ENCODE assay signal across 7 cellular contexts in the genomic region with DNA sequence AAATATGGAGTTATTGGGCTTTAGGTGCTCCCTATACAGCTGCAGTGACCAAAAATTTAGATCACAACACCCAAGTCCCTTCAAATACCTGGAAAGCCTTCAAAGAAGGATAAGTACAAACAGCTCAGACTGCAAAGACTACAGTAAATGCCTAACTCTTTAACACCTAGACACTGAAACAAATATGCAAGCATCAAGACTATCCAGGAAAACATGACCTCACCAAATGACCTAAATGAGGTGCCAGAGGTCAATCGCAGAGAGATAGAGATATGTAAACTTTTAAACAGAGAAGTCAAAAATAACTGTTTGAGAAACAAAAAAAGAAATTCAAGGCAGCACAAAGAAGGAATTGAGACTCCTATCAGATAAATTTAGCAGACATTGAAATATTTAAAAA.
"Had no signal": no experiment of that assay in that cellular context is flagged by ENCODE, and none has a peak within 500 bp of the region (broad histone marks: within the 10 kb centered on the region; RNA-seq: fewer than 3 reads in every experiment).

No MANE protein-coding gene starts in this region.

- H2AFZ ChIP-seq: GM23338 had no signal

- FAIRE-seq: H1, H54, HTR-8/SVneo had no signal

- H3K4me3 ChIP-seq: GM23338 had no signal

- ATAC-seq: GM23338 had no signal

- DNase-seq: H9, HCEC 1CT, KBM-7 had no signal

- H3K4me2 ChIP-seq: GM23338 had no signal
